In the genomic region with DNA sequence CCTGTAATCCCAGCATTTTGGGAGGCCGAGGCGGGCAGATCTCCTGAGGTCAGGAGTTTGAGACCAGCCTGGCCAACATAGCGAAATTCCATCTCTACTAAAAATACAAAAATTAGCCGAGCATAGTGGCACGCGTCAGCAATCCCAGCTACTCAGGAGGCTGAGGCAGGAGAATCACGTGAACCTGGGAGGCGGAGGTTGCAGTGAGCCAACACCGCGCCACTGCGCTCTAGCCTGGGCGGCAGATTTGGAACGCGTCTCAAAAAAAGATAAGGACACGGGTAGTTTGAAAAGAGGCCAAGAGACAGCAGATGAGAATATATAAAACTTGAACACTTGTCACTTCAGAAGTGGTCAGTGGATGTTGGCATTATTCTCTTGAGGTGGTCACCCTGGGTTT, we compare ENCODE assay signal across 8 cellular contexts. TPM values are rescaled to one million over a fixed set of nuclear protein-coding genes. Genes with fewer than 3 reads are reported as not detected.
A peak's percentile ranks its signal among the peaks of the same experiment; 100 is the strongest.
DNase-seq lines count a peak whose midpoint lies in the region; ATAC-seq lines count a peak whose summit lies in the region.
"Not testable (repeated sequence)": the region's sequence is repeated elsewhere in the genome, so short reads cannot be mapped to it uniquely, and the experiment has no call there.

No MANE protein-coding gene starts in this region.

- not testable (repeated sequence) for H3K27me3 ChIP-seq in CD4-positive, CD25-positive, alpha-beta regulatory T cell (ENCODE audit: control insufficient read depth, insufficient read depth, low read length); naive thymus-derived CD4-positive, alpha-beta T cell (ENCODE audit: control insufficient read depth in 2 of 2, insufficient read depth in 2 of 2, low read length in 2 of 2)

- peaks cover 21% of the 10 kb centered on the region for H3K36me3 ChIP-seq in CD4-positive, CD25-positive, alpha-beta regulatory T cell (ENCODE audit: control insufficient read depth, insufficient read depth, low read length)
- H3K36me3 ChIP-seq in naive thymus-derived CD4-positive, alpha-beta T cell (ENCODE audit: control insufficient read depth in 2 of 3, insufficient read depth in 3 of 3, low read length in 3 of 3) = peaks cover 0 to 38% (median 3%) of the 10 kb centered on the region in 3 experiments

- peaks cover 40 to 89% (median 68%) of the 10 kb centered on the region in 4 donors for H3K4me1 Mint-ChIP-seq in CD4-positive, CD25-positive, alpha-beta regulatory T cell
- peaks cover 52 to 66% (median 55%) of the 10 kb centered on the region in 3 donors for H3K4me1 Mint-ChIP-seq in IgD-negative memory B cell
- H3K4me1 Mint-ChIP-seq in activated CD4-positive, alpha-beta T cell treated with anti-CD3 and anti-CD28 coated beads, Interleukin-2, amount 10 ng/mL, durations not matched to agents 7 days and 5 days = peaks cover 80% of the 10 kb centered on the region
- H3K4me1 Mint-ChIP-seq in activated T-cell treated with anti-CD3 and anti-CD28 coated beads, Interleukin-2, amount 50 U/mL, for 24 hours (ENCODE audit: low read depth) = peaks cover 78% of the 10 kb centered on the region
- H3K4me1 Mint-ChIP-seq in activated naive CD8-positive, alpha-beta T cell treated with anti-CD3 and anti-CD28 coated beads, Interleukin-2, amount 50 U/mL, for 24 hours = peaks cover 77% of the 10 kb centered on the region
- H3K4me1 Mint-ChIP-seq in naive thymus-derived CD4-positive, alpha-beta T cell = peaks cover 62 to 93% (median 79%) of the 10 kb centered on the region in 7 donors
- H3K4me1 Mint-ChIP-seq in stimulated activated effector memory CD8-positive, alpha-beta T cell treated with anti-CD3 and anti-CD28 coated beads, Interleukin-12 subunit alpha, Interleukin-12 subunit beta, amount 100 ng/mL, for 72 hours = peaks cover 71% of the 10 kb centered on the region

- not testable (repeated sequence) for H3K9me3 ChIP-seq in CD4-positive, CD25-positive, alpha-beta regulatory T cell (ENCODE audit: control insufficient read depth in 2 of 2, low read length in 2 of 2); naive thymus-derived CD4-positive, alpha-beta T cell (ENCODE audit: control insufficient read depth in 2 of 3, low read length in 3 of 3)

- peak overlapping the region; percentile 72 to 90 (median 88) for H3K27ac Mint-ChIP-seq in CD4-positive, CD25-positive, alpha-beta regulatory T cell
- peak overlapping the region in 1 of 3 donors; percentile 57 for H3K27ac Mint-ChIP-seq in IgD-negative memory B cell
- H3K27ac Mint-ChIP-seq in activated CD4-positive, alpha-beta T cell treated with anti-CD3 and anti-CD28 coated beads, Interleukin-2, amount 10 ng/mL, durations not matched to agents 7 days and 5 days = peak overlapping the region; percentile 68
- H3K27ac Mint-ChIP-seq in activated T-cell treated with anti-CD3 and anti-CD28 coated beads, Interleukin-2, amount 50 U/mL, for 24 hours = peak overlapping the region; percentile 57
- H3K27ac Mint-ChIP-seq in activated naive CD8-positive, alpha-beta T cell treated with anti-CD3 and anti-CD28 coated beads, Interleukin-2, amount 50 U/mL, for 24 hours = peak overlapping the region; percentile 20
- H3K27ac Mint-ChIP-seq in naive thymus-derived CD4-positive, alpha-beta T cell = peak overlapping the region in 8 of 9 donors; percentile 61 to 99 (median 86)
- peak overlapping the region; percentile 60 for H3K27ac Mint-ChIP-seq in stimulated activated effector memory CD8-positive, alpha-beta T cell treated with anti-CD3 and anti-CD28 coated beads, Interleukin-12 subunit alpha, Interleukin-12 subunit beta, amount 100 ng/mL, for 72 hours

- POLR2A ChIA-PET in activated CD4-positive, alpha-beta T cell treated with anti-CD3 and anti-CD28 coated beads, Interleukin-2, amount 10 ng/mL, durations not matched to agents 7 days and 5 days (lab: Charles Lee) = not testable (repeated sequence)
- POLR2A ChIA-PET in naive thymus-derived CD4-positive, alpha-beta T cell (lab: Charles Lee) = interaction anchor here (13.7 kb wide), 1 partner anchor 19 kb away, joined by 250 read pairs; no protein-coding TSS in a partner anchor

- peaks cover 90% of the 10 kb centered on the region for H3K4me1 ChIP-seq in CD4-positive, CD25-positive, alpha-beta regulatory T cell (ENCODE audit: control insufficient read depth, insufficient read depth, low read length, poor library complexity, severe bottlenecking)
- peaks cover 64 to 69% of the 10 kb centered on the region in 2 donors for H3K4me1 ChIP-seq in naive thymus-derived CD4-positive, alpha-beta T cell (ENCODE audit: control insufficient read depth in 2 of 2, insufficient read depth in 2 of 2, low read length in 2 of 2)

- not testable (repeated sequence) for H3K4me3 ChIP-seq in CD4-positive, CD25-positive, alpha-beta regulatory T cell (ENCODE audit: low read depth, low read length); naive thymus-derived CD4-positive, alpha-beta T cell (ENCODE audit: low read length)

- ATAC-seq in CD4-positive, CD25-positive, alpha-beta regulatory T cell (ENCODE audit: low read depth in 2 of 2); activated naive CD8-positive, alpha-beta T cell treated with anti-CD3 and anti-CD28 coated beads, Interleukin-2, amount 50 U/mL, for 24 hours; naive thymus-derived CD4-positive, alpha-beta T cell; stimulated activated effector memory CD8-positive, alpha-beta T cell treated with anti-CD3 and anti-CD28 coated beads, Interleukin-12 subunit alpha, Interleukin-12 subunit beta, amount 100 ng/mL, for 72 hours: not testable (repeated sequence)
- ATAC-seq in left ventricle myocardium superior = peak; percentile 30

- H3K36me3 Mint-ChIP-seq in CD4-positive, CD25-positive, alpha-beta regulatory T cell = peaks cover 55% of the 10 kb centered on the region
- H3K36me3 Mint-ChIP-seq in IgD-negative memory B cell = not testable (repeated sequence)
- H3K36me3 Mint-ChIP-seq in activated CD4-positive, alpha-beta T cell treated with anti-CD3 and anti-CD28 coated beads, Interleukin-2, amount 10 ng/mL, durations not matched to agents 7 days and 5 days (ENCODE audit: low read depth) = peaks cover 77% of the 10 kb centered on the region
- H3K36me3 Mint-ChIP-seq in activated T-cell treated with anti-CD3 and anti-CD28 coated beads, Interleukin-2, amount 50 U/mL, for 24 hours (ENCODE audit: low read depth) = peaks cover 75% of the 10 kb centered on the region
- peaks cover 45% of the 10 kb centered on the region for H3K36me3 Mint-ChIP-seq in activated naive CD8-positive, alpha-beta T cell treated with anti-CD3 and anti-CD28 coated beads, Interleukin-2, amount 50 U/mL, for 24 hours (ENCODE audit: low read depth)
- H3K36me3 Mint-ChIP-seq in naive thymus-derived CD4-positive, alpha-beta T cell = peaks cover 8 to 62% (median 49%) of the 10 kb centered on the region in 5 donors
- peaks cover 88% of the 10 kb centered on the region for H3K36me3 Mint-ChIP-seq in stimulated activated effector memory CD8-positive, alpha-beta T cell treated with anti-CD3 and anti-CD28 coated beads, Interleukin-12 subunit alpha, Interleukin-12 subunit beta, amount 100 ng/mL, for 72 hours

- intact Hi-C loops in left ventricle myocardium superior (cut with micrococcal nuclease); naive thymus-derived CD4-positive, alpha-beta T cell (cut with micrococcal nuclease): not testable (repeated sequence)

- not testable (repeated sequence) for DNase-seq in CD4-positive, CD25-positive, alpha-beta regulatory T cell; activated CD4-positive, alpha-beta T cell treated with anti-CD3 and anti-CD28 coated beads, Interleukin-2, amount 10 ng/mL, durations not matched to agents 7 days and 5 days; activated T-cell treated with anti-CD3 and anti-CD28 coated beads, Interleukin-2, amount 50 U/mL, for 24 hours; activated naive CD8-positive, alpha-beta T cell treated with anti-CD3 and anti-CD28 coated beads, Interleukin-2, amount 50 U/mL, for 24 hours; left ventricle myocardium superior; naive thymus-derived CD4-positive, alpha-beta T cell; stimulated activated effector memory CD8-positive, alpha-beta T cell treated with anti-CD3 and anti-CD28 coated beads, Interleukin-12 subunit alpha, Interleukin-12 subunit beta, amount 100 ng/mL, for 72 hours (ENCODE audit: low spot score in 2 of 2)

- H3K27ac ChIP-seq in CD4-positive, CD25-positive, alpha-beta regulatory T cell (ENCODE audit: insufficient read depth, low read length, poor library complexity, severe bottlenecking) = not testable (repeated sequence)
- H3K27ac ChIP-seq in naive thymus-derived CD4-positive, alpha-beta T cell (ENCODE audit: low read depth, low read length) = peak overlapping the region; percentile 29

- not testable (repeated sequence) for H3K27me3 Mint-ChIP-seq in CD4-positive, CD25-positive, alpha-beta regulatory T cell; IgD-negative memory B cell; activated CD4-positive, alpha-beta T cell treated with anti-CD3 and anti-CD28 coated beads, Interleukin-2, amount 10 ng/mL, durations not matched to agents 7 days and 5 days; activated T-cell treated with anti-CD3 and anti-CD28 coated beads, Interleukin-2, amount 50 U/mL, for 24 hours; activated naive CD8-positive, alpha-beta T cell treated with anti-CD3 and anti-CD28 coated beads, Interleukin-2, amount 50 U/mL, for 24 hours; naive thymus-derived CD4-positive, alpha-beta T cell

- H3K9me3 Mint-ChIP-seq in CD4-positive, CD25-positive, alpha-beta regulatory T cell; IgD-negative memory B cell; activated CD4-positive, alpha-beta T cell treated with anti-CD3 and anti-CD28 coated beads, Interleukin-2, amount 10 ng/mL, durations not matched to agents 7 days and 5 days; activated T-cell treated with anti-CD3 and anti-CD28 coated beads, Interleukin-2, amount 50 U/mL, for 24 hours; activated naive CD8-positive, alpha-beta T cell treated with anti-CD3 and anti-CD28 coated beads, Interleukin-2, amount 50 U/mL, for 24 hours; naive thymus-derived CD4-positive, alpha-beta T cell; stimulated activated effector memory CD8-positive, alpha-beta T cell treated with anti-CD3 and anti-CD28 coated beads, Interleukin-12 subunit alpha, Interleukin-12 subunit beta, amount 100 ng/mL, for 72 hours: not testable (repeated sequence)

- H3K4me3 Mint-ChIP-seq in CD4-positive, CD25-positive, alpha-beta regulatory T cell = peak overlapping the region; percentile 52 to 89 (median 70)
- H3K4me3 Mint-ChIP-seq in IgD-negative memory B cell = peak overlapping the region in 3 of 4 donors; percentile 3 to 41 (median 37)
- not testable (repeated sequence) for H3K4me3 Mint-ChIP-seq in activated CD4-positive, alpha-beta T cell treated with anti-CD3 and anti-CD28 coated beads, Interleukin-2, amount 10 ng/mL, durations not matched to agents 7 days and 5 days; activated T-cell treated with anti-CD3 and anti-CD28 coated beads, Interleukin-2, amount 50 U/mL, for 24 hours; activated naive CD8-positive, alpha-beta T cell treated with anti-CD3 and anti-CD28 coated beads, Interleukin-2, amount 50 U/mL, for 24 hours; stimulated activated effector memory CD8-positive, alpha-beta T cell treated with anti-CD3 and anti-CD28 coated beads, Interleukin-12 subunit alpha, Interleukin-12 subunit beta, amount 100 ng/mL, for 72 hours
- H3K4me3 Mint-ChIP-seq in naive thymus-derived CD4-positive, alpha-beta T cell = peak overlapping the region in 9 of 10 donors; percentile 2 to 86 (median 37)

- CTCF ChIA-PET in activated CD4-positive, alpha-beta T cell treated with anti-CD3 and anti-CD28 coated beads, Interleukin-2, amount 10 ng/mL, durations not matched to agents 7 days and 5 days (lab: Charles Lee) = not testable (repeated sequence)
- CTCF ChIA-PET in naive thymus-derived CD4-positive, alpha-beta T cell (lab: Charles Lee) = interaction anchor here (0.7 to 1.1 kb wide), 2 partner anchors 11 to 30 kb away, joined by 3 read pairs; no protein-coding TSS in a partner anchor

RNA-seq across cellular contexts. Expression of a gene that starts 9.5 kb away (rescaled TPM):
- 247 TPM for total RNA-seq in CD4-positive, CD25-positive, alpha-beta regulatory T cell
- 100 to 1,000 TPM; 134 to 142 (median 139) TPM for polyA plus RNA-seq in CD4-positive, CD25-positive, alpha-beta regulatory T cell
- 122 TPM for polyA plus RNA-seq in IgD-negative memory B cell
- total RNA-seq in activated CD4-positive, alpha-beta T cell treated with anti-CD3 and anti-CD28 coated beads, Interleukin-2, amount 10 ng/mL, durations not matched to agents 7 days and 5 days = 100 to 1,000 TPM; 186 to 219 TPM
- 1.8 TPM for total RNA-seq in left ventricle myocardium superior
- total RNA-seq in naive thymus-derived CD4-positive, alpha-beta T cell = 100 to 1,000 TPM; 219 to 250 (median 225) TPM
- polyA plus RNA-seq in naive thymus-derived CD4-positive, alpha-beta T cell = 100 to 1,000 TPM; 113 to 234 TPM

RNA-seq across cellular contexts. Expression of a gene that starts 35.2 kb away (rescaled TPM):
- 37.3 TPM for total RNA-seq in CD4-positive, CD25-positive, alpha-beta regulatory T cell
- polyA plus RNA-seq in CD4-positive, CD25-positive, alpha-beta regulatory T cell = 1 to 10 TPM; 3.8 to 6.6 (median 5.1) TPM
- 8.4 TPM for polyA plus RNA-seq in IgD-negative memory B cell
- total RNA-seq in activated CD4-positive, alpha-beta T cell treated with anti-CD3 and anti-CD28 coated beads, Interleukin-2, amount 10 ng/mL, durations not matched to agents 7 days and 5 days = 10 to 100 TPM; 24.4 to 25.8 TPM
- total RNA-seq in left ventricle myocardium superior = 15.1 TPM
- 10 to 100 TPM; 29.3 to 47.1 (median 36.0) TPM for total RNA-seq in naive thymus-derived CD4-positive, alpha-beta T cell
- polyA plus RNA-seq in naive thymus-derived CD4-positive, alpha-beta T cell = 10 to 100 TPM in 1 of 2 donors, 1 to 10 TPM in 1; 7.3 to 20.2 TPM

RNA-seq across cellular contexts. Expression of a gene that starts 47.6 kb away (rescaled TPM):
- 66.6 TPM for total RNA-seq in CD4-positive, CD25-positive, alpha-beta regulatory T cell
- polyA plus RNA-seq in CD4-positive, CD25-positive, alpha-beta regulatory T cell = 10 to 100 TPM; 18.7 to 25.1 (median 20.5) TPM
- polyA plus RNA-seq in IgD-negative memory B cell = 41.5 TPM
- total RNA-seq in activated CD4-positive, alpha-beta T cell treated with anti-CD3 and anti-CD28 coated beads, Interleukin-2, amount 10 ng/mL, durations not matched to agents 7 days and 5 days = 10 to 100 TPM; 41.1 to 42.4 TPM
- 44.1 TPM for total RNA-seq in left ventricle myocardium superior
- total RNA-seq in naive thymus-derived CD4-positive, alpha-beta T cell = 100 to 1,000 TPM in 2 of 5 experiments, 10 to 100 TPM in 3; 44.4 to 110 (median 77.2) TPM
- 10 to 100 TPM; 20.6 to 42.0 TPM for polyA plus RNA-seq in naive thymus-derived CD4-positive, alpha-beta T cell

Comparison
In these comparisons a context has a peak if more than half of its experiments do, and no peak if none do; other contexts are left out.
1. RNA of a gene that starts 9.5 kb away (total RNA-seq): 247 TPM in CD4-positive, CD25-positive, alpha-beta regulatory T cell (single experiment), 219 to 250 TPM in naive thymus-derived CD4-positive, alpha-beta T cell and 186 to 219 TPM in activated CD4-positive, alpha-beta T cell treated with anti-CD3 and anti-CD28 coated beads, Interleukin-2, amount 10 ng/mL, durations not matched to agents 7 days and 5 days; 1.8 TPM in left ventricle myocardium superior (single experiment); every median in the first group is over 10 times any median in the second.